In the genomic region with DNA sequence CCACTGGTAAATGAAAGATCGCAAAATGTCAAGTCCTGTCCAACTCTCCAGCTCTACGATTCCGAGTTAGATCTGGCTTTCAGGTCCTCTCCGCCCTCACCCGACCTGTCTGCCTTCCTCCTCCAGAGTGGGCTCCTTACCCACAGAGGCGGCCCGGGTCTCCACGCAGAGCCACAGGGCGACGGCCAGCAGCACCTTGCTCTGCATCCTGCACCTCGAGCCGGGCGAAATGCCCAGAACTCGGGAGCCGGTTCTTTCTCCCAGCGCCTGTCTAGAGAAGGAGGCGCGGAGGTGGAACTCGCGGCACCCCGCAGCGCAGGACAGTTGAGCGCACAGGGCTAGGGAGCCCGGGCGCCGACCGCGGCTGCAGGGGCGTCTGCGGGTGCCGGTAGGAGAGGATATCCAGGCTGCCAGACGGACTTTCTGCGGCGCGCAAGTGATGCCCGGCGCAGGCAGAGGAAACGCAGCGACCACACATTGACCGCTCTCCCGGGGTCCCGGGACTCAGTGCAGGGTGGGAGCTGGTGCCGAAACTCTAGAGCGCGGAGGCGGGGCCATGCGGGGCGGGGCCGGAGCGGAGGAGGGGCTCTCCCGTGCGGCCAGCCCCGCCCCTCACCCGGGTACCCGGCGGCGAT, we compare ENCODE assay signal across 1 cellular context.
A peak's percentile ranks its signal among the peaks of the same experiment; 100 is the strongest.
TF ChIP-seq lines count a peak whose summit lies in the region.

A gene (minus strand): TSS at position 509 of the 635 bp plus-strand sequence. CDS start 302 bp downstream, at position 207.

TF ChIP-seq in H1, 55 proteins besides CTCF, POLR2A, EP300 and RAD21:
- TF ChIP-seq KDM5A (IDR thresholded peaks at IDR 0.05; ENCODE audit: low read length) = no peak
- TF ChIP-seq POLR2AphosphoS5 (IDR thresholded peaks at IDR 0.05; ENCODE audit: low read depth, low read length) = peak; percentile 90
- TF ChIP-seq CHD1 (IDR thresholded peaks at IDR 0.05; ENCODE audit: low read depth, low read length) = no peak
- TF ChIP-seq EZH2 (IDR thresholded peaks at IDR 0.05; ENCODE audit: low read depth, low read length, severe bottlenecking) = no peak
- TF ChIP-seq KDM4A (IDR thresholded peaks at IDR 0.05; ENCODE audit: low read depth, low read length, severe bottlenecking) = peak; percentile 85
- TF ChIP-seq RXRA (IDR thresholded peaks at IDR 0.05; ENCODE audit: insufficient read depth, low read depth, low read length) = no peak
- 0 out of 2 replicates have a peak, but pooled peaks have one; percentile 2 for TF ChIP-seq YY1 (IDR thresholded peaks at IDR 0.05; ENCODE audit: low read depth, low read length)
- no peak for TF ChIP-seq RNF2 (IDR thresholded peaks at IDR 0.05; ENCODE audit: borderline replicate concordance, low read depth, low read length, missing control alignments, poor library complexity, severe bottlenecking)
- TF ChIP-seq SUZ12 (IDR thresholded peaks at IDR 0.05; ENCODE audit: low read length) = no peak
- TF ChIP-seq, protein P1, sequence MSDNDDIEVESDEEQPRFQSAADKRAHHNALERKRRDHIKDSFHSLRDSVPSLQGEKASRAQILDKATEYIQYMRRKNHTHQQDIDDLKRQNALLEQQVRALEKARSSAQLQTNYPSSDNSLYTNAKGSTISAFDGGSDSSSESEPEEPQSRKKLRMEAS (IDR thresholded peaks at IDR 0.05) = no peak; the same call in 1 of the 2 replicates
- TF ChIP-seq CHD2 (IDR thresholded peaks at IDR 0.05; ENCODE audit: low read length) = no peak
- TF ChIP-seq TAF1 (IDR thresholded peaks at IDR 0.05; ENCODE audit: low read depth, low read length) = peak; percentile 78
- no peak for TF ChIP-seq SIX5 (IDR thresholded peaks at IDR 0.05; ENCODE audit: low read depth, low read length)
- TF ChIP-seq FOSL1 (IDR thresholded peaks at IDR 0.05; ENCODE audit: insufficient read depth, low read depth, low read length) = no peak
- TF ChIP-seq HDAC2 (IDR thresholded peaks at IDR 0.05; ENCODE audit: borderline replicate concordance in 1 of 2, low read depth in 2 of 2, low read length in 2 of 2) = no peak
- TF ChIP-seq TBP (IDR thresholded peaks at IDR 0.05; ENCODE audit: low read depth, low read length) = peak; percentile 70; the same call in 1 of the 2 replicates
- TF ChIP-seq SIN3A (conservative IDR thresholded peaks at IDR 0.05 in 1 of 2, IDR thresholded peaks at IDR 0.05 in 1 of 2; ENCODE audit: low read depth in 1 of 2, low read length in 2 of 2) = 0 out of 4 replicates have a peak, but pooled peaks of 1 of the 2 experiments have one; percentile 37
- no peak for TF ChIP-seq BRCA1 (IDR thresholded peaks at IDR 0.05; ENCODE audit: low read depth, low read length)
- no peak for TF ChIP-seq GTF2F1 (IDR thresholded peaks at IDR 0.05; ENCODE audit: borderline replicate concordance, low read depth, low read length)
- TF ChIP-seq, protein P2, sequence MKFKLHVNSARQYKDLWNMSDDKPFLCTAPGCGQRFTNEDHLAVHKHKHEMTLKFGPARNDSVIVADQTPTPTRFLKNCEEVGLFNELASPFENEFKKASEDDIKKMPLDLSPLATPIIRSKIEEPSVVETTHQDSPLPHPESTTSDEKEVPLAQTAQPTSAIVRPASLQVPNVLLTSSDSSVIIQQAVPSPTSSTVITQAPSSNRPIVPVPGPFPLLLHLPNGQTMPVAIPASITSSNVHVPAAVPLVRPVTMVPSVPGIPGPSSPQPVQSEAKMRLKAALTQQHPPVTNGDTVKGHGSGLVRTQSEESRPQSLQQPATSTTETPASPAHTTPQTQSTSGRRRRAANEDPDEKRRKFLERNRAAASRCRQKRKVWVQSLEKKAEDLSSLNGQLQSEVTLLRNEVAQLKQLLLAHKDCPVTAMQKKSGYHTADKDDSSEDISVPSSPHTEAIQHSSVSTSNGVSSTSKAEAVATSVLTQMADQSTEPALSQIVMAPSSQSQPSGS (IDR thresholded peaks at IDR 0.05; ENCODE audit: low read length) = no peak
- no peak for TF ChIP-seq CREB1 (IDR thresholded peaks at IDR 0.05)
- TF ChIP-seq RBBP5 (IDR thresholded peaks at IDR 0.05; ENCODE audit: borderline replicate concordance, low read depth, low read length) = 0 out of 2 replicates have a peak, but pooled peaks have one; percentile 15
- no peak for TF ChIP-seq CTBP2 (IDR thresholded peaks at IDR 0.05; ENCODE audit: borderline replicate concordance, insufficient read depth, insufficient read length, low read length)
- TF ChIP-seq POU5F1 (IDR thresholded peaks at IDR 0.05; ENCODE audit: low read depth, low read length) = no peak
- no peak for TF ChIP-seq SP1 (IDR thresholded peaks at IDR 0.05; ENCODE audit: low read depth, low read length)
- TF ChIP-seq KDM1A (IDR thresholded peaks at IDR 0.05; ENCODE audit: borderline replicate concordance, low read length) = no peak
- peak; percentile 75 for TF ChIP-seq TAF7 (optimal IDR thresholded peaks at IDR 0.05; ENCODE audit: borderline replicate concordance, low read depth, low read length)
- no peak for TF ChIP-seq SIRT6 (IDR thresholded peaks at IDR 0.05; ENCODE audit: low read length)
- peak; percentile 67 for TF ChIP-seq PHF8 (conservative IDR thresholded peaks at IDR 0.05; ENCODE audit: low read depth, low read length)
- TF ChIP-seq, protein P3, sequence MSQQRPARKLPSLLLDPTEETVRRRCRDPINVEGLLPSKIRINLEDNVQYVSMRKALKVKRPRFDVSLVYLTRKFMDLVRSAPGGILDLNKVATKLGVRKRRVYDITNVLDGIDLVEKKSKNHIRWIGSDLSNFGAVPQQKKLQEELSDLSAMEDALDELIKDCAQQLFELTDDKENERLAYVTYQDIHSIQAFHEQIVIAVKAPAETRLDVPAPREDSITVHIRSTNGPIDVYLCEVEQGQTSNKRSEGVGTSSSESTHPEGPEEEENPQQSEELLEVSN (IDR thresholded peaks at IDR 0.05) = peak; percentile 5; the same call in 1 of the 2 replicates
- TF ChIP-seq SRF (IDR thresholded peaks at IDR 0.05; ENCODE audit: low read depth, low read length) = no peak
- no peak for TF ChIP-seq ZNF274 (IDR thresholded peaks at IDR 0.05; ENCODE audit: borderline replicate concordance, extremely low read depth, low read length)
- TF ChIP-seq BACH1 (IDR thresholded peaks at IDR 0.05; ENCODE audit: low read length) = no peak
- TF ChIP-seq, protein P4, sequence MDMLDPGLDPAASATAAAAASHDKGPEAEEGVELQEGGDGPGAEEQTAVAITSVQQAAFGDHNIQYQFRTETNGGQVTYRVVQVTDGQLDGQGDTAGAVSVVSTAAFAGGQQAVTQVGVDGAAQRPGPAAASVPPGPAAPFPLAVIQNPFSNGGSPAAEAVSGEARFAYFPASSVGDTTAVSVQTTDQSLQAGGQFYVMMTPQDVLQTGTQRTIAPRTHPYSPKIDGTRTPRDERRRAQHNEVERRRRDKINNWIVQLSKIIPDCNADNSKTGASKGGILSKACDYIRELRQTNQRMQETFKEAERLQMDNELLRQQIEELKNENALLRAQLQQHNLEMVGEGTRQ (IDR thresholded peaks at IDR 0.05; ENCODE audit: low read length) = no peak
- TF ChIP-seq RFX5 (IDR thresholded peaks at IDR 0.05; ENCODE audit: borderline replicate concordance, low read depth, low read length) = no peak
- peak; percentile 57 for TF ChIP-seq SAP30 (IDR thresholded peaks at IDR 0.05; ENCODE audit: insufficient read depth, insufficient replicate concordance, low read length)
- no peak for TF ChIP-seq JUN (IDR thresholded peaks at IDR 0.05; ENCODE audit: low read depth, low read length)
- TF ChIP-seq CEBPB (IDR thresholded peaks at IDR 0.05; ENCODE audit: low read depth, low read length) = no peak
- TF ChIP-seq, protein P5, sequence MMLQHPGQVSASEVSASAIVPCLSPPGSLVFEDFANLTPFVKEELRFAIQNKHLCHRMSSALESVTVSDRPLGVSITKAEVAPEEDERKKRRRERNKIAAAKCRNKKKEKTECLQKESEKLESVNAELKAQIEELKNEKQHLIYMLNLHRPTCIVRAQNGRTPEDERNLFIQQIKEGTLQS (IDR thresholded peaks at IDR 0.05; ENCODE audit: insufficient read depth, low read depth, low read length) = no peak
- TF ChIP-seq ASH2L (IDR thresholded peaks at IDR 0.05; ENCODE audit: low read length) = no peak
- no peak for TF ChIP-seq TEAD4 (IDR thresholded peaks at IDR 0.05; ENCODE audit: low read depth, low read length)
- TF ChIP-seq NRF1 (IDR thresholded peaks at IDR 0.05; ENCODE audit: low read depth, low read length) = no peak
- no peak for TF ChIP-seq CBX5 (IDR thresholded peaks at IDR 0.05; ENCODE audit: low read depth, low read length)
TF ChIP-seq in H1: peak in this region for 11.
